Comparison of ENCODE assay signal across 17 cellular contexts in the genomic region with DNA sequence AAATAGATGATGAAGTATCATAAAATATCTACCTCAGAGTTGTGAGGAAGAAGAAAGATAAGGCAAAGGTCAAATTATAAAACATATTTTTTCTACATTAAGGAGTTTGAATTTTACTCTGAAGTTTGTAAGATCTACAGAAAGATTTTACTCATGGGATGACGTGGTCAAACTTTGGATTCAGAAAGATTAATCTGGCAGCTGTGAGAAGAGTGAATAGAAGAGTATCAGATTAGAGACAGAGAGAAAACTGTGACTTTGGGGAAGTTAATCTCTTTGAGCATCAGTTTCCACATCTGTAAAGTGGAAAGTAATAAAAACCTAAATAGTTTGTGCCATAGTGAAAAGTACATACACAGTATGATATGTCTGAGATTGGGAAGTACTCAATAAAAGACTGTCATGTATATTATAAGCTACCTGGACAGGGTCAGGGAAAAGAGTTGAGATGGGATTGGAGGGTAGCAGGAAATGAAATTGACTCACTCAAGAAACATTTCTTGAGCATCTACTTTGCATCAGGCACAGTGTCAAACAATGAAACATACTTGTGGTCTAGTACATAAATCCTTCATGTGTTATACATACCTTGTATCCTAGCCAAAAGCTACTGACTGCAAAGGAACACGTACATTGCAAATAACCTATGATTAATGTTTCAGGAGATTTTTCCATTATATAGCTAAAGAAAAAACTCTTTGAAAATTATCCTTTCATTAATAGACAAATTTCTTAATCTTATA.
DNase-seq lines count a peak whose midpoint lies in the region; ATAC-seq, FAIRE-seq and TF ChIP-seq lines count a peak whose summit lies in the region.
"Had no signal": no experiment of that assay in that cellular context is flagged by ENCODE, and none has a peak within 500 bp of the region (broad histone marks: within the 10 kb centered on the region; RNA-seq: fewer than 3 reads in every experiment).

No MANE protein-coding gene starts in this region.

- TF ChIP-seq POLR2A in breast epithelium (IDR thresholded peaks at IDR 0.05) (no peak), body of pancreas (IDR thresholded peaks at IDR 0.05) (no peak)

- H3K9me3 ChIP-seq in breast epithelium (peaks cover 0 to 10% of the 10 kb centered on the region in 2 donors), SK-N-SH (no peaks in the 10 kb centered on the region), fibroblast of lung (ENCODE audit: control insufficient read depth, insufficient read depth, low read depth, low read length) (no peaks in the 10 kb centered on the region), pancreas (no peaks in the 10 kb centered on the region), body of pancreas (no peaks in the 10 kb centered on the region)
- H3K9me3 ChIP-seq: uterus had no signal

- CTCF ChIA-PET in MCF 10A (lab: Yijun Ruan, JAX) (interaction anchor here (0.6 kb wide), 1 partner anchor 263 kb away, joined by 3 read pairs; no protein-coding TSS in a partner anchor), SK-N-SH (lab: Yijun Ruan, JAX) (no interaction called here)

- no peaks in the 10 kb centered on the region for H3K9me2 ChIP-seq in SK-N-SH

- H3K4me1 ChIP-seq in breast epithelium (no peaks in the 10 kb centered on the region), SK-N-SH (ENCODE audit: control insufficient read depth in 1 of 2, insufficient read depth in 2 of 2, low read depth in 1 of 2, low read length in 1 of 2) (no peaks in the 10 kb centered on the region), fibroblast of lung (ENCODE audit: control insufficient read depth, extremely low read depth, insufficient read depth, low read length) (no peaks in the 10 kb centered on the region), pancreas (no peaks in the 10 kb centered on the region), body of pancreas (no peaks in the 10 kb centered on the region)
- H3K4me1 ChIP-seq: uterus had no signal

- TF ChIP-seq CTCF in MCF 10A (IDR thresholded peaks at IDR 0.05; ENCODE audit: unreplicated experiment) (no peak), breast epithelium (IDR thresholded peaks at IDR 0.05) (no peak), SK-N-SH (IDR thresholded peaks at IDR 0.05) (no peak), fibroblast of lung (conservative IDR thresholded peaks at IDR 0.05 in 1 of 2, IDR thresholded peaks at IDR 0.05 in 1 of 2; ENCODE audit: low read depth in 1 of 2, low read length in 2 of 2) (no peak), pancreas (IDR thresholded peaks at IDR 0.05) (no peak), body of pancreas (IDR thresholded peaks at IDR 0.05) (no peak)

- H3K9ac ChIP-seq in SK-N-SH (no peak overlapping the region), fibroblast of lung (ENCODE audit: insufficient read depth, low read length) (no peak overlapping the region)

- H3K79me2 ChIP-seq in SK-N-SH (ENCODE audit: insufficient read depth), result no peaks in the 10 kb centered on the region
- no peaks in the 10 kb centered on the region for H3K79me2 ChIP-seq in fibroblast of lung (ENCODE audit: control insufficient read depth, insufficient read depth, low read length)

- H3K9me3 Mint-ChIP-seq in MCF 10A (ENCODE audit: unreplicated experiment), result peaks cover 14% of the 10 kb centered on the region

- DNase-seq in MCF 10A (ENCODE audit: unreplicated experiment) (peak; percentile 54), breast epithelium (ENCODE audit: low spot score in 2 of 2) (no peak), SK-N-SH (no peak), fibroblast of lung (ENCODE audit: low read depth in 2 of 2) (peak; percentile 68 to 94), stromal cell of bone marrow (ENCODE audit: low read depth) (peak; percentile 36), pancreas (no peak), GOT3 (lab: John Stamatoyannopoulos, UW) (no peak), body of pancreas (no peak)
- DNase-seq: 8988T; COR-L47; KG1; NCI-H524 treated with DMSO at 0.1 percent for 48 hours; stimulated activated naive CD4-positive, alpha-beta T cell treated with Interleukin-2 at 50 U/mL for 16 hours; T-cell; uterus had no signal

- TF ChIP-seq RAD21 in SK-N-SH (IDR thresholded peaks at IDR 0.05; ENCODE audit: low read length), result no peak

- intact Hi-C loops in MCF 10A (cut with micrococcal nuclease), result no loop called here
- intact Hi-C loops in breast epithelium (cut with DNase I; ENCODE audit: low total_unique reads), result no loop called here
- intact Hi-C loops in pancreas (cut with DNase I), result no loop called here
- intact Hi-C loops in body of pancreas (cut with DNase I), result no loop called here

- FAIRE-seq in pancreas (lab: Jason Lieb, UNC), result no peak

- H3K4me3 ChIP-seq in breast epithelium (no peak overlapping the region), SK-N-SH (ENCODE audit: low read depth in 2 of 2, low read length in 1 of 2) (no peak overlapping the region), fibroblast of lung (replicated peaks in 1 of 4; ENCODE audit: control extremely low read depth in 1 of 4, insufficient read depth in 1 of 4, low read depth in 3 of 4, low read length in 4 of 4) (no peak overlapping the region), pancreas (no peak overlapping the region), body of pancreas (no peak overlapping the region)
- H3K4me3 ChIP-seq: uterus had no signal

- H3K4me1 Mint-ChIP-seq in MCF 10A (ENCODE audit: insufficient read depth, unreplicated experiment), result peaks cover 4% of the 10 kb centered on the region
- H3K4me1 Mint-ChIP-seq: neural crest cell had no signal

- H3K36me3 Mint-ChIP-seq in MCF 10A (ENCODE audit: insufficient read depth, unreplicated experiment), result no peaks in the 10 kb centered on the region

- H3K27me3 ChIP-seq in breast epithelium (no peaks in the 10 kb centered on the region), SK-N-SH (ENCODE audit: insufficient read depth) (no peaks in the 10 kb centered on the region), fibroblast of lung (ENCODE audit: control insufficient read depth, insufficient read depth, low read length) (no peaks in the 10 kb centered on the region), pancreas (no peaks in the 10 kb centered on the region), body of pancreas (no peaks in the 10 kb centered on the region)
- H3K27me3 ChIP-seq: uterus had no signal

- TF ChIP-seq EP300 in SK-N-SH (IDR thresholded peaks at IDR 0.05; ENCODE audit: borderline replicate concordance in 1 of 2, low read depth in 1 of 2, low read length in 1 of 2), result peak in 1 of 2 experiments; percentile 61; a peak in 1 of 4 replicates

- no peak for ATAC-seq in pancreas
- no peak for ATAC-seq in body of pancreas
- ATAC-seq: T-cell had no signal

- 23% methylated on average over 2 of the region's 2 CpGs for WGBS in SK-N-SH (ENCODE audit: low lambda C conversion rate)
- 38 to 53% methylated on average over 2 of the region's 2 CpGs for WGBS in pancreas, 2 donors
- 28 to 38% methylated on average over 2 of the region's 2 CpGs for WGBS in body of pancreas, 2 donors

- POLR2A ChIA-PET in MCF 10A (lab: Yijun Ruan, JAX), result interaction anchor here (1.1 to 1.4 kb wide), 2 partner anchors 8 to 14 kb away, joined by 3 to 4 read pairs; no protein-coding TSS in a partner anchor
- POLR2A ChIA-PET in SK-N-SH (lab: Yijun Ruan, JAX), result no interaction called here

- H4K20me1 ChIP-seq in SK-N-SH (ENCODE audit: insufficient read depth) (no peaks in the 10 kb centered on the region), fibroblast of lung (ENCODE audit: control insufficient read depth, extremely low read depth, insufficient read depth, low read length) (no peaks in the 10 kb centered on the region)

- H3K27ac ChIP-seq in breast epithelium (no peak overlapping the region), SK-N-SH (ENCODE audit: low read depth in 2 of 2, low read length in 1 of 2) (0 out of 4 replicates have a peak overlapping the region, but pooled peaks of 1 of the 2 experiments have one; percentile 18), fibroblast of lung (ENCODE audit: insufficient read depth, low read length) (no peak overlapping the region), pancreas (no peak overlapping the region), body of pancreas (no peak overlapping the region)
- H3K27ac ChIP-seq: uterus had no signal

- no peak overlapping the region for H3K4me2 ChIP-seq in SK-N-SH
- no peak overlapping the region for H3K4me2 ChIP-seq in fibroblast of lung (ENCODE audit: extremely low read depth, insufficient read depth, low read length)

- no peak overlapping the region for H3K27ac Mint-ChIP-seq in MCF 10A (ENCODE audit: low read depth, unreplicated experiment)
- H3K27ac Mint-ChIP-seq: activated naive CD8-positive, alpha-beta T cell; T-cell had no signal

- no peak overlapping the region for H3K4me3 Mint-ChIP-seq in MCF 10A (ENCODE audit: unreplicated experiment)
- H3K4me3 Mint-ChIP-seq: activated naive CD8-positive, alpha-beta T cell; neural crest cell; T-cell had no signal

- no TSS peak for BruUV-seq in MCF 10A (replicated peaks; lab: Mats Ljungman, UMichigan)

- no peak overlapping the region for H2AFZ ChIP-seq in SK-N-SH (ENCODE audit: low read depth)
- H2AFZ ChIP-seq in fibroblast of lung (ENCODE audit: low read length), result no peak overlapping the region

- H3K36me3 ChIP-seq in breast epithelium (no peaks in the 10 kb centered on the region), SK-N-SH (replicated peaks in 1 of 2; ENCODE audit: control insufficient read depth in 1 of 2, insufficient read depth in 2 of 2, low read length in 1 of 2) (no peaks in the 10 kb centered on the region), fibroblast of lung (ENCODE audit: control insufficient read depth, insufficient read depth, low read length) (no peaks in the 10 kb centered on the region), pancreas (no peaks in the 10 kb centered on the region), body of pancreas (replicated peaks in 1 of 2; ENCODE audit: insufficient read depth in 1 of 2, low read depth in 2 of 2) (no peaks in the 10 kb centered on the region)
- H3K36me3 ChIP-seq: uterus had no signal

- H3F3A ChIP-seq in SK-N-SH (replicated peaks; ENCODE audit: insufficient read depth), result peaks cover 16% of the 10 kb centered on the region

- no peaks in the 10 kb centered on the region for H3K27me3 Mint-ChIP-seq in MCF 10A (ENCODE audit: insufficient read depth, unreplicated experiment)
- H3K27me3 Mint-ChIP-seq: activated naive CD8-positive, alpha-beta T cell; T-cell had no signal

TF ChIP-seq in SK-N-SH, 30 proteins besides CTCF, POLR2A, EP300 and RAD21 (continues in another document):
- TF ChIP-seq TCF12 (IDR thresholded peaks at IDR 0.05) (peak; percentile 55), SIN3A (IDR thresholded peaks at IDR 0.05; ENCODE audit: borderline replicate concordance, low read depth, low read length) (no peak)

Comparison
In these comparisons a context has a peak if more than half of its experiments do, and no peak if none do; other contexts are left out.
1. DNase-seq: peak in MCF 10A (single experiment), fibroblast of lung (2 of 2) and stromal cell of bone marrow (single experiment); none in breast epithelium (0 of 2), SK-N-SH (single experiment), pancreas (0 of 6), GOT3 (single experiment) and body of pancreas (0 of 4).